Comparison of ENCODE assay signal across 8 cellular contexts in genomic region chrX:101348452-101349222, GRCh38. TPM values are rescaled to one million over a fixed set of nuclear protein-coding genes. Genes with fewer than 3 reads are reported as not detected.
DNase-seq lines count a peak whose midpoint lies in the region; ATAC-seq and TF ChIP-seq lines count a peak whose summit lies in the region.

TSS of gene TIMM8A (minus strand) at chrX:101348742. CDS start at chrX:101348664, 78 bp downstream.

- DNase-seq in DMS114 treated with DMSO at 0.1 percent for 48 hours (lab: John Stamatoyannopoulos, UW; ENCODE audit: unreplicated experiment) (peak; percentile 78), HuH-7.5 (ENCODE audit: low spot score) (peak; percentile 59), PC-9 (peak; percentile 62 to 74)
- peak; percentile 74 for DNase-seq in activated T-cell treated with anti-CD3 and anti-CD28 coated beads, Interleukin-2, amount 50 U/mL, for 1 hour
- peak; percentile 61 to 70 for DNase-seq in stimulated activated CD8-positive, alpha-beta memory T cell treated with anti-CD3 and anti-CD28 coated beads, Interleukin-7, amount 100 ng/mL, for 4 hours (ENCODE audit: low read depth in 2 of 2)

- no peaks in the 10 kb centered on the region for H3F3A ChIP-seq in PC-9 (ENCODE audit: insufficient read depth, low read depth)

- H3K9me3 ChIP-seq in PC-9 (ENCODE audit: insufficient read depth, low read depth) (no peaks in the 10 kb centered on the region), esophagus (ENCODE audit: control insufficient read depth in 2 of 2, insufficient read depth in 1 of 2, low read depth in 1 of 2, low read length in 1 of 2) (no peaks in the 10 kb centered on the region), muscle layer of duodenum (ENCODE audit: control insufficient read depth in 1 of 2, low read length in 2 of 2) (no peaks in the 10 kb centered on the region)

- H3K27ac ChIP-seq in PC-9 (peak within 1 kb of the TSS; percentile 64), esophagus (ENCODE audit: low read depth in 2 of 2, low read length in 1 of 2) (peak within 1 kb of the TSS; percentile 76 to 90), muscle layer of duodenum (ENCODE audit: low read length) (peak within 1 kb of the TSS; percentile 84)

- peak within 1 kb of the TSS; percentile 86 for H3K4me2 ChIP-seq in PC-9

- BruUV-seq in PC-9 (replicated peaks; lab: Mats Ljungman, UMichigan) = TSS peak; percentile 96

- CTCF ChIA-PET in PC-9 (lab: Charles Lee) = no interaction called here

- no peaks in the 10 kb centered on the region for H3K9me2 ChIP-seq in PC-9 (ENCODE audit: insufficient read depth)

- H3K4me3 ChIP-seq in PC-9 = peak within 1 kb of the TSS; percentile 93
- peak within 1 kb of the TSS; percentile 60 to 63 for H3K4me3 ChIP-seq in esophagus (ENCODE audit: low read depth in 1 of 2, low read length in 2 of 2)
- H3K4me3 ChIP-seq in muscle layer of duodenum (ENCODE audit: low read depth in 1 of 2, low read length in 2 of 2) = peak within 1 kb of the TSS; percentile 67 to 80

- peak; percentile 98 for ATAC-seq in GM21528 (IDR thresholded peaks at IDR 0.05; ENCODE audit: low FRiP score, unreplicated experiment)

- H3K36me3 ChIP-seq in PC-9 (ENCODE audit: low read depth) = peaks cover 4% of the 10 kb centered on the region; the same call in 1 of the 2 replicates
- H3K36me3 ChIP-seq in esophagus (ENCODE audit: control insufficient read depth in 2 of 2, insufficient read depth in 2 of 2, low read length in 1 of 2) = no peaks in the 10 kb centered on the region
- H3K36me3 ChIP-seq in muscle layer of duodenum (ENCODE audit: control insufficient read depth in 1 of 2, insufficient read depth in 2 of 2, low read length in 2 of 2) = no peaks in the 10 kb centered on the region

- H3K4me1 ChIP-seq in PC-9 (replicated peaks; ENCODE audit: insufficient read depth) (peaks cover 9% of the 10 kb centered on the region; the same call in 1 of the 2 replicates), esophagus (ENCODE audit: control insufficient read depth in 2 of 2, insufficient read depth in 2 of 2, low read length in 1 of 2) (no peaks in the 10 kb centered on the region), muscle layer of duodenum (ENCODE audit: control insufficient read depth in 1 of 2, insufficient read depth in 2 of 2, low read length in 2 of 2) (peaks cover 0 to 10% of the 10 kb centered on the region in 2 donors)

- peaks cover 35% of the 10 kb centered on the region for H3K79me2 ChIP-seq in PC-9 (ENCODE audit: low read depth)

- H4K20me1 ChIP-seq in PC-9 (ENCODE audit: insufficient read depth) = peaks cover 3% of the 10 kb centered on the region; the same call in 1 of the 2 replicates

- no peak for TF ChIP-seq CTCF in PC-9 (conservative IDR thresholded peaks at IDR 0.05)

- H3K27me3 ChIP-seq in PC-9 (ENCODE audit: insufficient read depth, low read depth) (no peaks in the 10 kb centered on the region), esophagus (ENCODE audit: control insufficient read depth in 1 of 2, insufficient read depth in 2 of 2, low read length in 2 of 2) (no peaks in the 10 kb centered on the region), muscle layer of duodenum (ENCODE audit: low read depth, low read length) (no peaks in the 10 kb centered on the region)

- peak within 1 kb of the TSS; percentile 95 for H2AFZ ChIP-seq in PC-9

- WGBS in esophagus, 2 donors = 0 to 28% methylated on average over 52 to 55 of the region's 55 CpGs

- POLR2A ChIA-PET in PC-9 (lab: Charles Lee; ENCODE audit: unreplicated experiment) = interaction anchor here (0.5 kb wide), 1 partner anchor 332 kb away, joined by 8 read pairs; no protein-coding TSS in a partner anchor

- intact Hi-C loops in PC-9 (cut with micrococcal nuclease; ENCODE audit: unreplicated experiment) = loop anchor here (5.0 kb wide), 1 partner anchor 44 kb away; the partner anchor contains the start of gene RPL36A

RNA-seq across cellular contexts. Expression of gene TIMM8A, which starts in this region (rescaled TPM):
- total RNA-seq in PC-9 (2021) = 16.5 and 17.6 TPM in 2 replicates
- polyA plus RNA-seq in esophagus = 1 to 10 TPM; 4.3 to 9.8 TPM

Comparison
In these comparisons a context has a peak if more than half of its experiments do, and no peak if none do; other contexts are left out.
1. Peak in every context shown above with its lines: DNase-seq, ATAC-seq, H3K4me3 ChIP-seq and H3K27ac ChIP-seq.